ENCODE assay signal across 8 cellular contexts in genomic region chr15:72319985-72320671, GRCh38. TPM values are rescaled to one million over a fixed set of nuclear protein-coding genes. Genes with fewer than 3 reads are reported as not detected.
DNase-seq lines count a peak whose midpoint lies in the region; ATAC-seq, FAIRE-seq and TF ChIP-seq lines count a peak whose summit lies in the region.

TSS of gene CELF6 (minus strand) at chr15:72320157. CDS start at chr15:72319874, 283 bp downstream.

- peak within 1 kb of the TSS in 1 of 2 donors; percentile 13 for H3K9ac ChIP-seq in kidney (ENCODE audit: low read length in 2 of 2)

- peaks cover 0 to 4% of the 10 kb centered on the region in 2 donors for H3K9me3 ChIP-seq in kidney (ENCODE audit: control insufficient read depth in 1 of 2, low read length in 2 of 2)

- FAIRE-seq in kidney (lab: Jason Lieb, UNC): no peak

- TF ChIP-seq CTCF in kidney (IDR thresholded peaks at IDR 0.05; ENCODE audit: borderline replicate concordance, extremely low read depth, insufficient read depth): no peak

- peak; percentile 73 for DNase-seq in GDM1 (lab: John Stamatoyannopoulos, UW)
- DNase-seq in NCI-H345 (lab: John Stamatoyannopoulos, UW): peak; percentile 83
- DNase-seq in activated CD4-positive, alpha-beta T cell treated with anti-CD3 and anti-CD28 coated beads for 24 hours (ENCODE audit: low read depth in 2 of 2): peak; percentile 40 to 49
- peak; percentile 91 for DNase-seq in cerebellar cortex (ENCODE audit: low spot score)
- peak; percentile 93 for DNase-seq in kidney
- DNase-seq in stimulated activated CD4-positive, alpha-beta T cell treated with anti-CD3 and anti-CD28 coated beads, Interleukin-15, amount 100 ng/mL, for 1 hour (ENCODE audit: low read depth in 1 of 2, low spot score in 1 of 2): peak; percentile 48 to 53

- ATAC-seq in HG02938 (IDR thresholded peaks at IDR 0.05; ENCODE audit: unreplicated experiment) (peak; percentile 59), HG03108 (IDR thresholded peaks at IDR 0.05; ENCODE audit: unreplicated experiment) (no peak)

- no peaks in the 10 kb centered on the region for H3K4me1 ChIP-seq in kidney (ENCODE audit: control insufficient read depth in 1 of 2, insufficient read depth in 1 of 2, low read depth in 1 of 2, low read length in 2 of 2)

- H3K27ac ChIP-seq in kidney (ENCODE audit: low read depth in 2 of 2, low read length in 2 of 2): no peak within 1 kb of the TSS

- H3K4me3 ChIP-seq in kidney (ENCODE audit: low read length in 2 of 2): peak within 1 kb of the TSS; percentile 18 to 63

- H3K36me3 ChIP-seq in kidney (ENCODE audit: control insufficient read depth in 1 of 2, insufficient read depth in 2 of 2, low read length in 2 of 2): no peaks in the 10 kb centered on the region

- intact Hi-C loops in kidney (cut with DNase I): no loop called here

RNA-seq across cellular contexts. Expression of gene CELF6, which starts in this region (rescaled TPM):
- total RNA-seq in kidney: 3.5 TPM
- 3.8 TPM for polyA plus RNA-seq in kidney (ENCODE audit: insufficient read depth, low read depth, low replicate concordance)
